In genomic region chr15:66588537-66588936, GRCh38 we compare ENCODE assay signal across 1 cellular context.
TF ChIP-seq lines count a peak whose summit lies in the region.

No MANE protein-coding gene starts in this region.

TF ChIP-seq in H1, 55 proteins besides CTCF, POLR2A, EP300 and RAD21:
- TF ChIP-seq CHD2 (IDR thresholded peaks at IDR 0.05; ENCODE audit: low read length) (no peak), YY1 (IDR thresholded peaks at IDR 0.05; ENCODE audit: low read depth, low read length) (no peak), TBP (IDR thresholded peaks at IDR 0.05; ENCODE audit: low read depth, low read length) (no peak), MAFK (IDR thresholded peaks at IDR 0.05; ENCODE audit: low read depth, low read length) (no peak), CHD7 (IDR thresholded peaks at IDR 0.05; ENCODE audit: insufficient replicate concordance, low read length) (no peak), CBX5 (IDR thresholded peaks at IDR 0.05; ENCODE audit: low read depth, low read length) (no peak), MAX (IDR thresholded peaks at IDR 0.05) (no peak), SP4 (IDR thresholded peaks at IDR 0.05; ENCODE audit: low read length) (no peak), RNF2 (IDR thresholded peaks at IDR 0.05; ENCODE audit: borderline replicate concordance, low read depth, low read length, missing control alignments, poor library complexity, severe bottlenecking) (no peak)
